Comparison of ENCODE assay signal across 8 cellular contexts in genomic region chr10:103238506-103239252, GRCh38. TPM values are rescaled to one million over a fixed set of nuclear protein-coding genes. Genes with fewer than 3 reads are reported as not detected.
DNase-seq lines count a peak whose midpoint lies in the region; ATAC-seq and TF ChIP-seq lines count a peak whose summit lies in the region.

No MANE protein-coding gene starts in this region.

- H3K36me3 ChIP-seq in colonic mucosa: no peaks in the 10 kb centered on the region
- H3K36me3 ChIP-seq in liver (ENCODE audit: control insufficient read depth in 4 of 4, insufficient read depth in 3 of 4, low read depth in 1 of 4, low read length in 3 of 4): no peaks in the 10 kb centered on the region

- peak; percentile 57 for DNase-seq in AG08395 (ENCODE audit: low spot score)
- DNase-seq in KBM-7: peak; percentile 25
- DNase-seq in colonic mucosa: peak; percentile 82
- DNase-seq in RPMI8226: no peak
- DNase-seq in activated T-helper 2 cell treated with anti-CD3 and anti-CD28 coated beads, Interferon-gamma antibody, Interleukin-2, Interleukin-4, amounts not matched to agents 10 μg/mL and 5 μg/mL and 100 μg/mL, durations not matched to agents 14 hours and 24 hours and 36 hours (ENCODE audit: low spot score): no peak
- DNase-seq in GM20000 (ENCODE audit: low spot score): no peak

- H3K9me3 Mint-ChIP-seq in activated T-helper 2 cell treated with anti-CD3 and anti-CD28 coated beads, Interferon-gamma antibody, Interleukin-2, Interleukin-4, amounts not matched to agents 10 μg/mL and 5 μg/mL and 100 μg/mL, durations not matched to agents 14 hours and 24 hours and 36 hours: no peaks in the 10 kb centered on the region

- no peaks in the 10 kb centered on the region for H3K36me3 Mint-ChIP-seq in activated T-helper 2 cell treated with anti-CD3 and anti-CD28 coated beads, Interferon-gamma antibody, Interleukin-2, Interleukin-4, amounts not matched to agents 10 μg/mL and 5 μg/mL and 100 μg/mL, durations not matched to agents 14 hours and 24 hours and 36 hours (ENCODE audit: low read depth)

- H3K27me3 Mint-ChIP-seq in activated T-helper 2 cell treated with anti-CD3 and anti-CD28 coated beads, Interferon-gamma antibody, Interleukin-2, Interleukin-4, amounts not matched to agents 10 μg/mL and 5 μg/mL and 100 μg/mL, durations not matched to agents 14 hours and 24 hours and 36 hours (ENCODE audit: low read depth): no peaks in the 10 kb centered on the region

- H3K4me1 ChIP-seq in colonic mucosa: peaks cover 14% of the 10 kb centered on the region
- peaks cover 0 to 3% (median 1%) of the 10 kb centered on the region in 4 donors for H3K4me1 ChIP-seq in liver (ENCODE audit: control insufficient read depth in 4 of 4, insufficient read depth in 4 of 4, low read length in 3 of 4)

- H3K4me3 ChIP-seq in colonic mucosa (no peak overlapping the region), liver (ENCODE audit: low read depth in 1 of 3, low read length in 3 of 3) (no peak overlapping the region)

- H3K27me3 ChIP-seq in colonic mucosa (no peaks in the 10 kb centered on the region), liver (ENCODE audit: control insufficient read depth in 4 of 4, insufficient read depth in 4 of 4, low read length in 3 of 4) (no peaks in the 10 kb centered on the region)

- ATAC-seq in HG03097 (IDR thresholded peaks at IDR 0.05; ENCODE audit: low FRiP score, unreplicated experiment): no peak

- peaks cover 11% of the 10 kb centered on the region for H3K4me1 Mint-ChIP-seq in activated T-helper 2 cell treated with anti-CD3 and anti-CD28 coated beads, Interferon-gamma antibody, Interleukin-2, Interleukin-4, amounts not matched to agents 10 μg/mL and 5 μg/mL and 100 μg/mL, durations not matched to agents 14 hours and 24 hours and 36 hours (ENCODE audit: low read depth)

- in situ Hi-C loops in KBM-7 (cut with MboI; ENCODE audit: low pct_unique_long_range_greater_than_20kb, low sequenced_read_pairs): no loop called here

- no peak for TF ChIP-seq CTCF in colonic mucosa (IDR thresholded peaks at IDR 0.05)
- TF ChIP-seq CTCF in liver (IDR thresholded peaks at IDR 0.05; ENCODE audit: low read depth, low read length, missing input control): peak; percentile 11
- TF ChIP-seq CTCF in GM20000 (IDR thresholded peaks at IDR 0.05; ENCODE audit: extremely low read depth, missing control alignments): no peak

- H3K27ac ChIP-seq in colonic mucosa (peak overlapping the region; percentile 88), liver (ENCODE audit: low read depth in 1 of 2, low read length in 2 of 2) (no peak overlapping the region)

- H3K9ac ChIP-seq in colonic mucosa (ENCODE audit: low read depth in 2 of 2, low read length in 2 of 2) (peak overlapping the region in 1 of 2 donors; percentile 66), liver (ENCODE audit: low read depth in 1 of 2, low read length in 2 of 2) (no peak overlapping the region)

- no peak overlapping the region for H3K4me3 Mint-ChIP-seq in activated T-helper 2 cell treated with anti-CD3 and anti-CD28 coated beads, Interferon-gamma antibody, Interleukin-2, Interleukin-4, amounts not matched to agents 10 μg/mL and 5 μg/mL and 100 μg/mL, durations not matched to agents 14 hours and 24 hours and 36 hours (ENCODE audit: low read depth)

- intact Hi-C loops in colonic mucosa (cut with DNase I): no loop called here
- intact Hi-C loops in activated T-helper 2 cell treated with anti-CD3 and anti-CD28 coated beads, Interferon-gamma antibody, Interleukin-2, Interleukin-4, amounts not matched to agents 10 μg/mL and 5 μg/mL and 100 μg/mL, durations not matched to agents 14 hours and 24 hours and 36 hours (cut with micrococcal nuclease): no loop called here

- WGBS in liver: 70% methylated on average over 11 of the region's 11 CpGs

- peak; percentile 48 to 71 for TF ChIP-seq RAD21 in liver (IDR thresholded peaks at IDR 0.05)

- no peak overlapping the region for H3K27ac Mint-ChIP-seq in activated T-helper 2 cell treated with anti-CD3 and anti-CD28 coated beads, Interferon-gamma antibody, Interleukin-2, Interleukin-4, amounts not matched to agents 10 μg/mL and 5 μg/mL and 100 μg/mL, durations not matched to agents 14 hours and 24 hours and 36 hours

- H3K9me3 ChIP-seq in colonic mucosa (no peaks in the 10 kb centered on the region), liver (ENCODE audit: control insufficient read depth in 4 of 4, low read length in 3 of 4) (no peaks in the 10 kb centered on the region)

TF ChIP-seq in liver, 16 proteins besides CTCF, POLR2A, EP300 and RAD21:
- TF ChIP-seq NR2F2 (IDR thresholded peaks at IDR 0.05) (no peak), TAF1 (conservative IDR thresholded peaks at IDR 0.05) (no peak), JUND (IDR thresholded peaks at IDR 0.05) (no peak), GABPA (IDR thresholded peaks at IDR 0.05 in 1 of 2, conservative IDR thresholded peaks at IDR 0.05 in 1 of 2) (no peak), MAX (IDR thresholded peaks at IDR 0.05) (no peak), YY1 (IDR thresholded peaks at IDR 0.05) (no peak), SP1 (IDR thresholded peaks at IDR 0.05) (no peak), FOXA2 (IDR thresholded peaks at IDR 0.05) (no peak), REST (IDR thresholded peaks at IDR 0.05) (no peak), HNF4A (conservative IDR thresholded peaks at IDR 0.05) (no peak)

RNA-seq across cellular contexts. Expression of gene RPEL1, which starts 7.0 kb away (rescaled TPM):
- total RNA-seq in colonic mucosa (not detected), liver (not detected)
- not detected for polyA plus RNA-seq in liver
- total RNA-seq in activated T-helper 2 cell treated with anti-CD3 and anti-CD28 coated beads, Interferon-gamma antibody, Interleukin-2, Interleukin-4, amounts not matched to agents 10 μg/mL and 5 μg/mL and 100 μg/mL, durations not matched to agents 14 hours and 24 hours and 36 hours: not detected in 2 replicates

RNA-seq across cellular contexts. Expression of gene INA, which starts 38.3 kb away (rescaled TPM):
- 1 to 10 TPM in 1 of 2 donors, under 1 TPM in 1; 0.44 to 1.4 TPM for total RNA-seq in colonic mucosa
- not detected for total RNA-seq in liver
- polyA plus RNA-seq in liver: not detected
- total RNA-seq in activated T-helper 2 cell treated with anti-CD3 and anti-CD28 coated beads, Interferon-gamma antibody, Interleukin-2, Interleukin-4, amounts not matched to agents 10 μg/mL and 5 μg/mL and 100 μg/mL, durations not matched to agents 14 hours and 24 hours and 36 hours: 0.78 and 0.87 TPM in 2 replicates

RNA-seq across cellular contexts. Expression of gene NT5C2, which starts 45.6 kb away (rescaled TPM):
- total RNA-seq in colonic mucosa: 10 to 100 TPM; 59.6 to 89.5 TPM
- total RNA-seq in liver: 10 to 100 TPM; 47.8 to 65.3 TPM
- polyA plus RNA-seq in liver: 10 to 100 TPM; 14.4 to 18.3 TPM
- total RNA-seq in activated T-helper 2 cell treated with anti-CD3 and anti-CD28 coated beads, Interferon-gamma antibody, Interleukin-2, Interleukin-4, amounts not matched to agents 10 μg/mL and 5 μg/mL and 100 μg/mL, durations not matched to agents 14 hours and 24 hours and 36 hours: 58.1 and 60.6 TPM in 2 replicates

Comparison
In these comparisons a context has a peak if more than half of its experiments do, and no peak if none do; other contexts are left out.
1. DNase-seq: peak in AG08395 (single experiment), KBM-7 (single experiment) and colonic mucosa (single experiment); none in RPMI8226 (single experiment), activated T-helper 2 cell treated with anti-CD3 and anti-CD28 coated beads, Interferon-gamma antibody, Interleukin-2, Interleukin-4, amounts not matched to agents 10 μg/mL and 5 μg/mL and 100 μg/mL, durations not matched to agents 14 hours and 24 hours and 36 hours (single experiment) and GM20000 (single experiment).